Comparison of ENCODE assay signal across 1 cellular context in genomic region chr13:97015661-97016350, GRCh38.
TF ChIP-seq lines count a peak whose summit lies in the region.

No MANE protein-coding gene starts in this region.

TF ChIP-seq in H1, 55 proteins besides CTCF, POLR2A, EP300 and RAD21:
- no peak for TF ChIP-seq SIN3A (conservative IDR thresholded peaks at IDR 0.05 in 1 of 2, IDR thresholded peaks at IDR 0.05 in 1 of 2; ENCODE audit: low read depth in 1 of 2, low read length in 2 of 2)
- peak; percentile 76; the same call in 1 of the 2 replicates for TF ChIP-seq MAFK (IDR thresholded peaks at IDR 0.05; ENCODE audit: low read depth, low read length)
